In the genomic region with DNA sequence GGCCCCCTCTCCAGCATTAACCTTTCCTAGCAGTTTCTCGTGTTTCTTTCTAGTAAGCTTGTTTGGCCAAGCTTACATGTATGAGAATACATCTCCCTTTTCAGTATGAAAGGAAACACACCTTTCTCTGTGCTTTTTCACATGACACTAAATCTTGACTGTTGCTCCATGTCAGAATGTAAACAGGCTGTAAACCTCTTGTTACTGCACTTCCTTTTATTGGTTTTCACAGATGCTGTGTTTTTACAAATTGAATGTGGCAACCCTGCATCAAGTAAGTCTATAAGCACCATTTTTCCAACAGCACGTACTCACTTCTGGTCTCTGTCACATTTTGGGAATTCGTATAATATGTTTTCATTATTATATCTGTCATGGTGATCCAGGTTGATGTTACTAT, we compare ENCODE assay signal across 17 cellular contexts. TPM values are rescaled to one million over a fixed set of nuclear protein-coding genes. Genes with fewer than 3 reads are reported as not detected.
DNase-seq lines count a peak whose midpoint lies in the region; ATAC-seq and TF ChIP-seq lines count a peak whose summit lies in the region.
"Had no signal": no experiment of that assay in that cellular context is flagged by ENCODE, and none has a peak within 500 bp of the region (broad histone marks: within the 10 kb centered on the region; RNA-seq: fewer than 3 reads in every experiment).

No MANE protein-coding gene starts in this region.

- H3K36me3 Mint-ChIP-seq in CD4-positive, alpha-beta memory T cell = peaks cover 4 to 20% of the 10 kb centered on the region in 2 donors
- H3K36me3 Mint-ChIP-seq in WTC11 = peaks cover 9% of the 10 kb centered on the region; the same call in 1 of the 2 replicates
- peaks cover 0 to 12% (median 4%) of the 10 kb centered on the region in 5 donors for H3K36me3 Mint-ChIP-seq in naive thymus-derived CD4-positive, alpha-beta T cell

- H3K4me3 ChIP-seq in CD4-positive, alpha-beta memory T cell (ENCODE audit: low read length in 2 of 2) = no peak overlapping the region
- no peak overlapping the region for H3K4me3 ChIP-seq in HL-60 (replicated peaks; ENCODE audit: insufficient read depth, low read length)
- no peak overlapping the region for H3K4me3 ChIP-seq in naive thymus-derived CD4-positive, alpha-beta T cell (ENCODE audit: low read length)
- H3K4me3 ChIP-seq in smooth muscle cell = no peak overlapping the region

- H3K4me2 ChIP-seq in smooth muscle cell = no peak overlapping the region

- POLR2A ChIA-PET in CD4-positive, alpha-beta memory T cell (lab: Charles Lee; ENCODE audit: partially characterized antibody) = interaction anchor here (1.0 to 6.1 kb wide), 8 partner anchors 17 to 137 kb away, joined by 3 to 71 read pairs (median 6); partner anchors contain the start of genes HNRNPH1 and MAML1
- POLR2A ChIA-PET in WTC11 (lab: Charles Lee) = interaction anchor here (2.4 kb wide), 1 partner anchor 73 kb away, joined by 10 read pairs; the partner anchor contains the start of gene HNRNPH1
- POLR2A ChIA-PET in naive thymus-derived CD4-positive, alpha-beta T cell (lab: Charles Lee) = interaction anchor here (0.9 to 4.4 kb wide), 7 partner anchors 16 to 137 kb away, joined by 4 to 29 read pairs (median 5); partner anchors contain the start of genes CBY3 and HNRNPH1

- H3K79me2 ChIP-seq in smooth muscle cell (ENCODE audit: low read depth) = peaks cover 34% of the 10 kb centered on the region

- no peaks in the 10 kb centered on the region for H3F3A ChIP-seq in smooth muscle cell (ENCODE audit: low read depth)

- WGBS in smooth muscle cell (ENCODE audit: low lambda C conversion rate) = 86% methylated on average over 3 of the region's 3 CpGs

- H3K4me1 Mint-ChIP-seq in CD4-positive, alpha-beta memory T cell = peaks cover 20 to 50% (median 32%) of the 10 kb centered on the region in 4 donors
- peaks cover 21% of the 10 kb centered on the region for H3K4me1 Mint-ChIP-seq in WTC11
- peaks cover 14 to 41% (median 38%) of the 10 kb centered on the region in 7 donors for H3K4me1 Mint-ChIP-seq in naive thymus-derived CD4-positive, alpha-beta T cell

- DNase-seq in CD4-positive, alpha-beta memory T cell = no peak
- DNase-seq in HL-60 (ENCODE audit: low read depth in 1 of 2, low spot score in 1 of 2) = peak in 1 of 2 experiments; percentile 25
- no peak for DNase-seq in WTC11 (ENCODE audit: low spot score)
- DNase-seq in naive thymus-derived CD4-positive, alpha-beta T cell = no peak
- DNase-seq in NCI-H2081 (lab: John Stamatoyannopoulos, UW) = no peak
- no peak for DNase-seq in effector CD4-positive, alpha-beta T cell
- no peak for DNase-seq in NCI-H1417 treated with DMSO at 0.1 percent for 48 hours (lab: John Stamatoyannopoulos, UW)
- DNase-seq in smooth muscle cell (lab: John Stamatoyannopoulos, UW; ENCODE audit: unreplicated experiment) = no peak
- DNase-seq: hypothalamus; KBM-7; NCI-H2171 treated with DMSO at 0.1 percent for 48 hours; stimulated activated naive CD8-positive, alpha-beta T cell treated with anti-CD3 and anti-CD28 coated beads, Interleukin-15, Interleukin-2, amounts not matched to agents 100 U/mL and 50 U/mL, for 24 hours; WERI-Rb-1 had no signal

- H3K9ac ChIP-seq in smooth muscle cell (ENCODE audit: low read depth) = no peak overlapping the region

- H3K36me3 ChIP-seq in CD4-positive, alpha-beta memory T cell (ENCODE audit: insufficient read depth, low read length) = peaks cover 3% of the 10 kb centered on the region
- peaks cover 0 to 6% (median 0%) of the 10 kb centered on the region in 3 experiments for H3K36me3 ChIP-seq in naive thymus-derived CD4-positive, alpha-beta T cell (ENCODE audit: control insufficient read depth in 2 of 3, insufficient read depth in 3 of 3, low read length in 3 of 3)
- H3K36me3 ChIP-seq in smooth muscle cell (ENCODE audit: low read depth) = no peaks in the 10 kb centered on the region
- H3K36me3 ChIP-seq: WERI-Rb-1 had no signal

- H3K27ac Mint-ChIP-seq in CD4-positive, alpha-beta memory T cell = peak overlapping the region in 5 of 7 donors; percentile 41 to 97 (median 60)
- H3K27ac Mint-ChIP-seq in WTC11 = peak overlapping the region; percentile 69
- H3K27ac Mint-ChIP-seq in naive thymus-derived CD4-positive, alpha-beta T cell = peak overlapping the region in 6 of 9 donors; percentile 48 to 100 (median 96)

- no peak for ATAC-seq in WTC11
- ATAC-seq in naive thymus-derived CD4-positive, alpha-beta T cell = no peak
- ATAC-seq: HCT116; stimulated activated naive CD8-positive, alpha-beta T cell treated with anti-CD3 and anti-CD28 coated beads, Interleukin-15, Interleukin-2, amounts not matched to agents 100 U/mL and 50 U/mL, for 24 hours had no signal

- no peaks in the 10 kb centered on the region for H3K9me3 Mint-ChIP-seq in CD4-positive, alpha-beta memory T cell
- H3K9me3 Mint-ChIP-seq in WTC11 = no peaks in the 10 kb centered on the region
- H3K9me3 Mint-ChIP-seq in naive thymus-derived CD4-positive, alpha-beta T cell = no peaks in the 10 kb centered on the region

- intact Hi-C loops in CD4-positive, alpha-beta memory T cell (cut with micrococcal nuclease) = no loop called here
- intact Hi-C loops in naive thymus-derived CD4-positive, alpha-beta T cell (cut with micrococcal nuclease) = loop anchor here in 1 of 2 donors (5.0 kb wide), 2 partner anchors 101 to 211 kb away; partner anchors contain the start of gene TBC1D9B

- H3K9me3 ChIP-seq in CD4-positive, alpha-beta memory T cell (ENCODE audit: control insufficient read depth in 1 of 2, low read length in 2 of 2) = no peaks in the 10 kb centered on the region
- no peaks in the 10 kb centered on the region for H3K9me3 ChIP-seq in naive thymus-derived CD4-positive, alpha-beta T cell (ENCODE audit: control insufficient read depth in 2 of 3, low read length in 3 of 3)
- no peaks in the 10 kb centered on the region for H3K9me3 ChIP-seq in smooth muscle cell (replicated peaks; ENCODE audit: low read depth)

- peak overlapping the region in 2 of 8 donors; percentile 27 to 30 for H3K4me3 Mint-ChIP-seq in CD4-positive, alpha-beta memory T cell
- H3K4me3 Mint-ChIP-seq in WTC11 = no peak overlapping the region
- peak overlapping the region in 4 of 10 donors; percentile 29 to 92 (median 60) for H3K4me3 Mint-ChIP-seq in naive thymus-derived CD4-positive, alpha-beta T cell

- no peak overlapping the region for H3K27ac ChIP-seq in CD4-positive, alpha-beta memory T cell (ENCODE audit: low read depth, low read length)
- peak overlapping the region; percentile 97 for H3K27ac ChIP-seq in HL-60 (replicated peaks)
- no peak overlapping the region for H3K27ac ChIP-seq in naive thymus-derived CD4-positive, alpha-beta T cell (ENCODE audit: low read depth, low read length)
- H3K27ac ChIP-seq in smooth muscle cell (ENCODE audit: low read depth) = no peak overlapping the region
- H3K27ac ChIP-seq: WERI-Rb-1 had no signal

- no peaks in the 10 kb centered on the region for H3K27me3 ChIP-seq in CD4-positive, alpha-beta memory T cell (ENCODE audit: insufficient read depth, low read length)
- H3K27me3 ChIP-seq in HL-60 (ENCODE audit: insufficient read depth, poor library complexity, severe bottlenecking) = no peaks in the 10 kb centered on the region
- H3K27me3 ChIP-seq in naive thymus-derived CD4-positive, alpha-beta T cell (ENCODE audit: control insufficient read depth in 2 of 2, insufficient read depth in 2 of 2, low read length in 2 of 2) = no peaks in the 10 kb centered on the region
- no peaks in the 10 kb centered on the region for H3K27me3 ChIP-seq in smooth muscle cell (ENCODE audit: low read depth)

- peaks cover 33% of the 10 kb centered on the region for H3K4me1 ChIP-seq in CD4-positive, alpha-beta memory T cell (ENCODE audit: insufficient read depth, low read length)
- H3K4me1 ChIP-seq in naive thymus-derived CD4-positive, alpha-beta T cell (ENCODE audit: control insufficient read depth in 2 of 2, insufficient read depth in 2 of 2, low read length in 2 of 2) = peaks cover 21 to 23% of the 10 kb centered on the region in 2 donors
- peaks cover 13% of the 10 kb centered on the region for H3K4me1 ChIP-seq in smooth muscle cell (ENCODE audit: low read depth)

- H4K20me1 ChIP-seq in smooth muscle cell (ENCODE audit: low read depth) = peaks cover 22% of the 10 kb centered on the region

- no peaks in the 10 kb centered on the region for H3K27me3 Mint-ChIP-seq in CD4-positive, alpha-beta memory T cell
- no peaks in the 10 kb centered on the region; the same call in 1 of the 2 replicates for H3K27me3 Mint-ChIP-seq in WTC11 (ENCODE audit: low read depth)
- no peaks in the 10 kb centered on the region for H3K27me3 Mint-ChIP-seq in naive thymus-derived CD4-positive, alpha-beta T cell

- H2AFZ ChIP-seq in smooth muscle cell (ENCODE audit: low read depth) = no peak overlapping the region

- CTCF ChIA-PET in CD4-positive, alpha-beta memory T cell (lab: Charles Lee; ENCODE audit: partially characterized antibody) = interaction anchor here (1.1 to 2.8 kb wide), 3 partner anchors 14 to 73 kb away, joined by 3 to 23 read pairs (median 3); partner anchors contain the start of gene HNRNPH1
- CTCF ChIA-PET in WTC11 (lab: Charles Lee) = interaction anchor here (1.0 kb wide), 1 partner anchor 18 kb away, joined by 3 read pairs; no protein-coding TSS in a partner anchor
- CTCF ChIA-PET in naive thymus-derived CD4-positive, alpha-beta T cell (lab: Charles Lee) = interaction anchor here (1.3 kb wide), 1 partner anchor 17 kb away, joined by 3 read pairs; no protein-coding TSS in a partner anchor

- TF ChIP-seq CTCF in HL-60 (IDR thresholded peaks at IDR 0.05; ENCODE audit: insufficient read depth, low read length) (no peak), WTC11 (IDR thresholded peaks at IDR 0.05) (no peak), smooth muscle cell (IDR thresholded peaks at IDR 0.05; ENCODE audit: borderline replicate concordance, insufficient read depth, poor library complexity, severe bottlenecking) (no peak)

RNA-seq across cellular contexts. Expression of gene CANX, which starts 2.2 kb away (rescaled TPM):
- 100 to 1,000 TPM; 377 to 417 TPM for total RNA-seq in CD4-positive, alpha-beta memory T cell
- 100 to 1,000 TPM; 259 to 394 TPM for polyA plus RNA-seq in CD4-positive, alpha-beta memory T cell
- 493 to 611 TPM (median 500 TPM) in 3 replicates for total RNA-seq in WTC11 (2021)
- 100 to 1,000 TPM; 184 to 499 (median 337) TPM for total RNA-seq in naive thymus-derived CD4-positive, alpha-beta T cell
- polyA plus RNA-seq in naive thymus-derived CD4-positive, alpha-beta T cell = 100 to 1,000 TPM; 175 to 188 TPM
- 513 and 566 TPM in 2 replicates for total RNA-seq in smooth muscle cell
- polyA plus RNA-seq in smooth muscle cell = 242 and 274 TPM in 2 replicates

RNA-seq across cellular contexts. Expression of gene CBY3, which starts 15.8 kb away (rescaled TPM):
- total RNA-seq in CD4-positive, alpha-beta memory T cell = under 1 TPM; 0.58 to 0.76 TPM
- under 1 TPM; 0.36 to 0.56 TPM for polyA plus RNA-seq in CD4-positive, alpha-beta memory T cell
- 0.25 to 0.37 TPM (median 0.25 TPM) in 3 replicates for total RNA-seq in WTC11 (2021)
- under 1 TPM in 3 of 5 experiments, not detected in 2; 0.29 to 0.84 (median 0.62) TPM for total RNA-seq in naive thymus-derived CD4-positive, alpha-beta T cell
- polyA plus RNA-seq in naive thymus-derived CD4-positive, alpha-beta T cell = 1 to 10 TPM in 1 of 2 donors, not detected in 1; 1.4 TPM
- not detected in 2 replicates for total RNA-seq in smooth muscle cell
- 0.54 TPM in 1 of 2 replicates, not detected in the other for polyA plus RNA-seq in smooth muscle cell
- total RNA-seq: epithelial cell of proximal tubule, lung microvascular endothelial cell, RPMI7951 had no signal

RNA-seq across cellular contexts. Expression of gene MAML1, which starts 36.0 kb away (rescaled TPM):
- 10 to 100 TPM; 52.4 to 56.5 TPM for total RNA-seq in CD4-positive, alpha-beta memory T cell
- polyA plus RNA-seq in CD4-positive, alpha-beta memory T cell = 10 to 100 TPM in 1 of 2 donors, 1 to 10 TPM in 1; 1.5 to 10.9 TPM
- 40.5 to 42.2 TPM (median 42.2 TPM) in 3 replicates for total RNA-seq in WTC11 (2021)
- total RNA-seq in naive thymus-derived CD4-positive, alpha-beta T cell = 10 to 100 TPM; 26.4 to 51.2 (median 35.5) TPM
- polyA plus RNA-seq in naive thymus-derived CD4-positive, alpha-beta T cell = 10 to 100 TPM in 1 of 2 donors, 1 to 10 TPM in 1; 3.5 to 12.3 TPM
- 11.5 and 14.4 TPM in 2 replicates for total RNA-seq in smooth muscle cell
- 9.9 and 12.1 TPM in 2 replicates for polyA plus RNA-seq in smooth muscle cell
